Comparison of ENCODE assay signal across 8 cellular contexts in genomic region chr14:105314287-105315185, GRCh38. TPM values are rescaled to one million over a fixed set of nuclear protein-coding genes. Genes with fewer than 3 reads are reported as not detected.
DNase-seq lines count a peak whose midpoint lies in the region; ATAC-seq and TF ChIP-seq lines count a peak whose summit lies in the region.

Gene PACS2, plus strand, starts transcription at chr14:105314748. Its CDS starts 171 bp downstream, at chr14:105314919.

- H3K27ac Mint-ChIP-seq in endothelial cell (ENCODE audit: unreplicated experiment): peak within 1 kb of the TSS; percentile 42
- peak within 1 kb of the TSS; percentile 89 for H3K27ac Mint-ChIP-seq in mesothelial cell of epicardium

- DNase-seq in C1 segment of cervical spinal cord (lab: John Stamatoyannopoulos, UW) (peak in 9 of 14 donors; percentile 36 to 88 (median 56)), NOMO-1 treated with DMSO at 0.1 percent for 48 hours (lab: John Stamatoyannopoulos, UW; ENCODE audit: unreplicated experiment) (peak; percentile 65), endothelial cell (ENCODE audit: low spot score) (peak; percentile 79), mesothelial cell of epicardium (ENCODE audit: low spot score in 2 of 2, unreplicated experiment in 2 of 2) (peak; percentile 78 to 81)
- DNase-seq in activated CD8-positive, alpha-beta memory T cell treated with anti-CD3 and anti-CD28 coated beads, Interleukin-2, amount 50 U/mL, for 4 hours: peak; percentile 76
- peak; percentile 50 to 63 for DNase-seq in stimulated activated CD8-positive, alpha-beta memory T cell treated with anti-CD3 and anti-CD28 coated beads, Interleukin-2, amount 100 ng/mL, for 1 hour (ENCODE audit: low read depth in 2 of 2)

- peak within 1 kb of the TSS; percentile 92 for H3K4me3 Mint-ChIP-seq in endothelial cell (ENCODE audit: unreplicated experiment)
- peak within 1 kb of the TSS; percentile 90 for H3K4me3 Mint-ChIP-seq in mesothelial cell of epicardium

- H3K36me3 Mint-ChIP-seq in endothelial cell (ENCODE audit: low read depth, unreplicated experiment) (peaks cover 2% of the 10 kb centered on the region), mesothelial cell of epicardium (peaks cover 3% of the 10 kb centered on the region)

- H3K4me1 Mint-ChIP-seq in endothelial cell (ENCODE audit: unreplicated experiment) (peaks cover 21% of the 10 kb centered on the region), mesothelial cell of epicardium (peaks cover 18% of the 10 kb centered on the region)

- H3K9me3 Mint-ChIP-seq in endothelial cell (ENCODE audit: unreplicated experiment) (no peaks in the 10 kb centered on the region), mesothelial cell of epicardium (no peaks in the 10 kb centered on the region)

- H3K27me3 Mint-ChIP-seq in endothelial cell (ENCODE audit: unreplicated experiment) (peaks cover 21% of the 10 kb centered on the region), mesothelial cell of epicardium (ENCODE audit: low read depth) (no peaks in the 10 kb centered on the region)

- TF ChIP-seq CTCF in endothelial cell (IDR thresholded peaks at IDR 0.05; ENCODE audit: unreplicated experiment): no peak
- TF ChIP-seq CTCF in mesothelial cell of epicardium (IDR thresholded peaks at IDR 0.05; ENCODE audit: unreplicated experiment): no peak

- ATAC-seq in GM19324 (IDR thresholded peaks at IDR 0.05; ENCODE audit: low FRiP score, unreplicated experiment) (peak; percentile 81), HG03520 (IDR thresholded peaks at IDR 0.05; ENCODE audit: unreplicated experiment) (peak; percentile 69)

RNA-seq across cellular contexts. Expression of gene PACS2, which starts in this region (rescaled TPM):
- total RNA-seq in endothelial cell (ENCODE audit: unreplicated experiment) (113 TPM), mesothelial cell of epicardium (135 to 147 TPM (median 138 TPM) in 3 replicates)

Comparison
In these comparisons a context has a peak if more than half of its experiments do, and no peak if none do; other contexts are left out.
1. Peak in every context shown above with its lines: DNase-seq and ATAC-seq.